Comparison of ENCODE assay signal across 1 cellular context in the genomic region with DNA sequence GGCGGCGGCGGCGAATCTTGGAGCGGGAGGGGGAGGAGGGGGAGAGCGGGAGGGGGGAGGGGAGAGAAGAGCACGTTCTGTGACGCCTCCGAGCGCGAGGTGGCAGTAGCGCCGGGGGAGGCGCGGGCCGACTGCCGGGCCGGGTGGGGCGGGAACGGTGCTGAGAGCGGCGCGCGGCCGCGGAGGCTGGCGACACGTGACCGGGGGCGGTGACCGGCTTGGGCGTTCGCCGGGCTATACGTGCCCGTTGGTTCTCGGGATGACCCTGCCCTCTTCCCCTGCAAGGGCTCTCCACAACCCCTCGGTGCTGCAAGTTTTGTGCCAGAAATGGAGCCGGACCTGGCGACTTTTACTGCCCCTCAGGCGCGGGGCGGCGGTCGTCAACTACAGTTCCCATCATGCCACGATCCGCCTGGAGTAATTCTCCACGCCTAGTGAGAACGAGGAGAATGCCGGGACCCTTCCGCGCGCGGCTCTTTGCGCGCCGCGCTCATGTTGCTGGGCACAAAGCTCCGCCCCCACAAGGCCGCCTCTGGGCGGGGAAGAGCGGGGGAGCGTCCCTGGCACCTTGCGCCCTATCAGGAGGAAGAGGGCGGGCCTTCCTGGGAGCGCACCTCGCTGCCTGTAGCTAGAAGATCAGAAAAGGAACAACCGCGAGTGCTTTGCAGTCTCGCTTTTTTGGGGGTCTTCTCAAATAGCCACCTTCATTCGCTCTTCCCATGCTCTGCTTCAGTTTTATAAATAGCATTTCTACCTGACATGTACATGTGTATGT.
TF ChIP-seq lines count a peak whose summit lies in the region.

TSS of gene KPNA3 (minus strand) at position 133 of the 775 bp plus-strand sequence. CDS start 176 bp downstream, outside the sequence.

TF ChIP-seq in H1, 55 proteins besides CTCF, POLR2A, EP300 and RAD21:
- TF ChIP-seq BRCA1 (IDR thresholded peaks at IDR 0.05; ENCODE audit: low read depth, low read length) (no peak), KDM1A (IDR thresholded peaks at IDR 0.05; ENCODE audit: borderline replicate concordance, low read length) (0 out of 2 replicates have a peak, but pooled peaks have one; percentile 44), CHD2 (IDR thresholded peaks at IDR 0.05; ENCODE audit: low read length) (no peak), SP4 (IDR thresholded peaks at IDR 0.05; ENCODE audit: low read length) (peak; percentile 42; the same call in 1 of the 2 replicates), MAX (IDR thresholded peaks at IDR 0.05) (peak; percentile 76), RNF2 (IDR thresholded peaks at IDR 0.05; ENCODE audit: borderline replicate concordance, low read depth, low read length, missing control alignments, poor library complexity, severe bottlenecking) (no peak), NANOG (IDR thresholded peaks at IDR 0.05; ENCODE audit: insufficient read depth, low read depth, low read length, poor library complexity, severe bottlenecking) (no peak), TBP (IDR thresholded peaks at IDR 0.05; ENCODE audit: low read depth, low read length) (peak; percentile 72; the same call in 1 of the 2 replicates), SP1 (IDR thresholded peaks at IDR 0.05; ENCODE audit: low read depth, low read length) (no peak), NRF1 (IDR thresholded peaks at IDR 0.05; ENCODE audit: low read depth, low read length) (no peak), GABPA (IDR thresholded peaks at IDR 0.05; ENCODE audit: borderline replicate concordance, insufficient read depth, low read length) (no peak), RFX5 (IDR thresholded peaks at IDR 0.05; ENCODE audit: borderline replicate concordance, low read depth, low read length) (no peak), JUN (IDR thresholded peaks at IDR 0.05; ENCODE audit: low read depth, low read length) (no peak), YY1 (IDR thresholded peaks at IDR 0.05; ENCODE audit: low read depth, low read length) (no peak), POU5F1 (IDR thresholded peaks at IDR 0.05; ENCODE audit: low read depth, low read length) (no peak), TAF1 (IDR thresholded peaks at IDR 0.05; ENCODE audit: low read depth, low read length) (peak; percentile 80), RXRA (IDR thresholded peaks at IDR 0.05; ENCODE audit: insufficient read depth, low read depth, low read length) (no peak), HDAC6 (IDR thresholded peaks at IDR 0.05; ENCODE audit: low read depth, low read length) (no peak), CEBPB (IDR thresholded peaks at IDR 0.05; ENCODE audit: low read depth, low read length) (no peak), FOSL1 (IDR thresholded peaks at IDR 0.05; ENCODE audit: insufficient read depth, low read depth, low read length) (no peak), CHD1 (IDR thresholded peaks at IDR 0.05; ENCODE audit: low read depth, low read length) (no peak), BCL11A (IDR thresholded peaks at IDR 0.05; ENCODE audit: low read depth in 2 of 2, low read length in 2 of 2) (no peak), CBX8 (IDR thresholded peaks at IDR 0.05; ENCODE audit: borderline replicate concordance, low read depth, low read length) (no peak), CREB1 (IDR thresholded peaks at IDR 0.05) (peak; percentile 6; the same call in 1 of the 2 replicates), BACH1 (IDR thresholded peaks at IDR 0.05; ENCODE audit: low read length) (peak; percentile 80), TCF12 (IDR thresholded peaks at IDR 0.05; ENCODE audit: low read depth, low read length) (no peak), SIX5 (IDR thresholded peaks at IDR 0.05; ENCODE audit: low read depth, low read length) (no peak), SRF (IDR thresholded peaks at IDR 0.05; ENCODE audit: low read depth, low read length) (no peak), EZH2 (IDR thresholded peaks at IDR 0.05; ENCODE audit: low read depth, low read length, severe bottlenecking) (no peak), HDAC2 (IDR thresholded peaks at IDR 0.05; ENCODE audit: borderline replicate concordance in 1 of 2, low read depth in 2 of 2, low read length in 2 of 2) (peak; percentile 35 to 41; a peak in 2 of 4 replicates), SIN3A (conservative IDR thresholded peaks at IDR 0.05 in 1 of 2, IDR thresholded peaks at IDR 0.05 in 1 of 2; ENCODE audit: low read depth in 1 of 2, low read length in 2 of 2) (0 out of 4 replicates have a peak, but pooled peaks of 1 of the 2 experiments have one; percentile 53), GTF2F1 (IDR thresholded peaks at IDR 0.05; ENCODE audit: borderline replicate concordance, low read depth, low read length) (no peak), ZNF274 (IDR thresholded peaks at IDR 0.05; ENCODE audit: borderline replicate concordance, extremely low read depth, low read length) (no peak), CBX5 (IDR thresholded peaks at IDR 0.05; ENCODE audit: low read depth, low read length) (no peak), SUZ12 (IDR thresholded peaks at IDR 0.05; ENCODE audit: low read length) (no peak), SAP30 (IDR thresholded peaks at IDR 0.05; ENCODE audit: insufficient read depth, insufficient replicate concordance, low read length) (no peak), ASH2L (IDR thresholded peaks at IDR 0.05; ENCODE audit: low read length) (peak; percentile 79), EGR1 (IDR thresholded peaks at IDR 0.05; ENCODE audit: borderline replicate concordance, low read depth, low read length) (peak; percentile 32; the same call in 1 of the 2 replicates), TEAD4 (IDR thresholded peaks at IDR 0.05; ENCODE audit: low read depth, low read length) (peak; percentile 25; the same call in 1 of the 2 replicates), MAFK (IDR thresholded peaks at IDR 0.05; ENCODE audit: low read depth, low read length) (no peak), KDM5A (IDR thresholded peaks at IDR 0.05; ENCODE audit: low read length) (no peak), JUND (IDR thresholded peaks at IDR 0.05; ENCODE audit: low read length) (no peak), KDM4A (IDR thresholded peaks at IDR 0.05; ENCODE audit: low read depth, low read length, severe bottlenecking) (no peak), POLR2AphosphoS5 (IDR thresholded peaks at IDR 0.05; ENCODE audit: low read depth, low read length) (no peak; the same call in 1 of the 2 replicates), TAF7 (optimal IDR thresholded peaks at IDR 0.05; ENCODE audit: borderline replicate concordance, low read depth, low read length) (no peak), USF2 (IDR thresholded peaks at IDR 0.05; ENCODE audit: low read length) (peak; percentile 90), SP2 (IDR thresholded peaks at IDR 0.05; ENCODE audit: low read length) (no peak), CTBP2 (IDR thresholded peaks at IDR 0.05; ENCODE audit: borderline replicate concordance, insufficient read depth, insufficient read length, low read length) (no peak), E2F6 (IDR thresholded peaks at IDR 0.05) (peak; percentile 74), PHF8 (conservative IDR thresholded peaks at IDR 0.05; ENCODE audit: low read depth, low read length) (peak; percentile 93), SIRT6 (IDR thresholded peaks at IDR 0.05; ENCODE audit: low read length) (no peak), ATF3 (IDR thresholded peaks at IDR 0.05; ENCODE audit: insufficient read depth, low read depth, low read length) (peak; percentile 47; the same call in 1 of the 2 replicates), RBBP5 (IDR thresholded peaks at IDR 0.05; ENCODE audit: borderline replicate concordance, low read depth, low read length) (no peak; the same call in none of the 2 replicates)
- TF ChIP-seq, protein P1, sequence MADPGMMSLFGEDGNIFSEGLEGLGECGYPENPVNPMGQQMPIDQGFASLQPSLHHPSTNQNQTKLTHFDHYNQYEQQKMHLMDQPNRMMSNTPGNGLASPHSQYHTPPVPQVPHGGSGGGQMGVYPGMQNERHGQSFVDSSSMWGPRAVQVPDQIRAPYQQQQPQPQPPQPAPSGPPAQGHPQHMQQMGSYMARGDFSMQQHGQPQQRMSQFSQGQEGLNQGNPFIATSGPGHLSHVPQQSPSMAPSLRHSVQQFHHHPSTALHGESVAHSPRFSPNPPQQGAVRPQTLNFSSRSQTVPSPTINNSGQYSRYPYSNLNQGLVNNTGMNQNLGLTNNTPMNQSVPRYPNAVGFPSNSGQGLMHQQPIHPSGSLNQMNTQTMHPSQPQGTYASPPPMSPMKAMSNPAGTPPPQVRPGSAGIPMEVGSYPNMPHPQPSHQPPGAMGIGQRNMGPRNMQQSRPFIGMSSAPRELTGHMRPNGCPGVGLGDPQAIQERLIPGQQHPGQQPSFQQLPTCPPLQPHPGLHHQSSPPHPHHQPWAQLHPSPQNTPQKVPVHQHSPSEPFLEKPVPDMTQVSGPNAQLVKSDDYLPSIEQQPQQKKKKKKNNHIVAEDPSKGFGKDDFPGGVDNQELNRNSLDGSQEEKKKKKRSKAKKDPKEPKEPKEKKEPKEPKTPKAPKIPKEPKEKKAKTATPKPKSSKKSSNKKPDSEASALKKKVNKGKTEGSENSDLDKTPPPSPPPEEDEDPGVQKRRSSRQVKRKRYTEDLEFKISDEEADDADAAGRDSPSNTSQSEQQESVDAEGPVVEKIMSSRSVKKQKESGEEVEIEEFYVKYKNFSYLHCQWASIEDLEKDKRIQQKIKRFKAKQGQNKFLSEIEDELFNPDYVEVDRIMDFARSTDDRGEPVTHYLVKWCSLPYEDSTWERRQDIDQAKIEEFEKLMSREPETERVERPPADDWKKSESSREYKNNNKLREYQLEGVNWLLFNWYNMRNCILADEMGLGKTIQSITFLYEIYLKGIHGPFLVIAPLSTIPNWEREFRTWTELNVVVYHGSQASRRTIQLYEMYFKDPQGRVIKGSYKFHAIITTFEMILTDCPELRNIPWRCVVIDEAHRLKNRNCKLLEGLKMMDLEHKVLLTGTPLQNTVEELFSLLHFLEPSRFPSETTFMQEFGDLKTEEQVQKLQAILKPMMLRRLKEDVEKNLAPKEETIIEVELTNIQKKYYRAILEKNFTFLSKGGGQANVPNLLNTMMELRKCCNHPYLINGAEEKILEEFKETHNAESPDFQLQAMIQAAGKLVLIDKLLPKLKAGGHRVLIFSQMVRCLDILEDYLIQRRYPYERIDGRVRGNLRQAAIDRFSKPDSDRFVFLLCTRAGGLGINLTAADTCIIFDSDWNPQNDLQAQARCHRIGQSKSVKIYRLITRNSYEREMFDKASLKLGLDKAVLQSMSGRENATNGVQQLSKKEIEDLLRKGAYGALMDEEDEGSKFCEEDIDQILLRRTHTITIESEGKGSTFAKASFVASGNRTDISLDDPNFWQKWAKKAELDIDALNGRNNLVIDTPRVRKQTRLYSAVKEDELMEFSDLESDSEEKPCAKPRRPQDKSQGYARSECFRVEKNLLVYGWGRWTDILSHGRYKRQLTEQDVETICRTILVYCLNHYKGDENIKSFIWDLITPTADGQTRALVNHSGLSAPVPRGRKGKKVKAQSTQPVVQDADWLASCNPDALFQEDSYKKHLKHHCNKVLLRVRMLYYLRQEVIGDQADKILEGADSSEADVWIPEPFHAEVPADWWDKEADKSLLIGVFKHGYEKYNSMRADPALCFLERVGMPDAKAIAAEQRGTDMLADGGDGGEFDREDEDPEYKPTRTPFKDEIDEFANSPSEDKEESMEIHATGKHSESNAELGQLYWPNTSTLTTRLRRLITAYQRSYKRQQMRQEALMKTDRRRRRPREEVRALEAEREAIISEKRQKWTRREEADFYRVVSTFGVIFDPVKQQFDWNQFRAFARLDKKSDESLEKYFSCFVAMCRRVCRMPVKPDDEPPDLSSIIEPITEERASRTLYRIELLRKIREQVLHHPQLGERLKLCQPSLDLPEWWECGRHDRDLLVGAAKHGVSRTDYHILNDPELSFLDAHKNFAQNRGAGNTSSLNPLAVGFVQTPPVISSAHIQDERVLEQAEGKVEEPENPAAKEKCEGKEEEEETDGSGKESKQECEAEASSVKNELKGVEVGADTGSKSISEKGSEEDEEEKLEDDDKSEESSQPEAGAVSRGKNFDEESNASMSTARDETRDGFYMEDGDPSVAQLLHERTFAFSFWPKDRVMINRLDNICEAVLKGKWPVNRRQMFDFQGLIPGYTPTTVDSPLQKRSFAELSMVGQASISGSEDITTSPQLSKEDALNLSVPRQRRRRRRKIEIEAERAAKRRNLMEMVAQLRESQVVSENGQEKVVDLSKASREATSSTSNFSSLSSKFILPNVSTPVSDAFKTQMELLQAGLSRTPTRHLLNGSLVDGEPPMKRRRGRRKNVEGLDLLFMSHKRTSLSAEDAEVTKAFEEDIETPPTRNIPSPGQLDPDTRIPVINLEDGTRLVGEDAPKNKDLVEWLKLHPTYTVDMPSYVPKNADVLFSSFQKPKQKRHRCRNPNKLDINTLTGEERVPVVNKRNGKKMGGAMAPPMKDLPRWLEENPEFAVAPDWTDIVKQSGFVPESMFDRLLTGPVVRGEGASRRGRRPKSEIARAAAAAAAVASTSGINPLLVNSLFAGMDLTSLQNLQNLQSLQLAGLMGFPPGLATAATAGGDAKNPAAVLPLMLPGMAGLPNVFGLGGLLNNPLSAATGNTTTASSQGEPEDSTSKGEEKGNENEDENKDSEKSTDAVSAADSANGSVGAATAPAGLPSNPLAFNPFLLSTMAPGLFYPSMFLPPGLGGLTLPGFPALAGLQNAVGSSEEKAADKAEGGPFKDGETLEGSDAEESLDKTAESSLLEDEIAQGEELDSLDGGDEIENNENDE (IDR thresholded peaks at IDR 0.05; ENCODE audit: insufficient replicate concordance, low read length), result no peak
- TF ChIP-seq, protein P2, sequence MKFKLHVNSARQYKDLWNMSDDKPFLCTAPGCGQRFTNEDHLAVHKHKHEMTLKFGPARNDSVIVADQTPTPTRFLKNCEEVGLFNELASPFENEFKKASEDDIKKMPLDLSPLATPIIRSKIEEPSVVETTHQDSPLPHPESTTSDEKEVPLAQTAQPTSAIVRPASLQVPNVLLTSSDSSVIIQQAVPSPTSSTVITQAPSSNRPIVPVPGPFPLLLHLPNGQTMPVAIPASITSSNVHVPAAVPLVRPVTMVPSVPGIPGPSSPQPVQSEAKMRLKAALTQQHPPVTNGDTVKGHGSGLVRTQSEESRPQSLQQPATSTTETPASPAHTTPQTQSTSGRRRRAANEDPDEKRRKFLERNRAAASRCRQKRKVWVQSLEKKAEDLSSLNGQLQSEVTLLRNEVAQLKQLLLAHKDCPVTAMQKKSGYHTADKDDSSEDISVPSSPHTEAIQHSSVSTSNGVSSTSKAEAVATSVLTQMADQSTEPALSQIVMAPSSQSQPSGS (IDR thresholded peaks at IDR 0.05; ENCODE audit: low read length), result no peak
